10 cellular contexts compared by ENCODE assay signal in the genomic region with DNA sequence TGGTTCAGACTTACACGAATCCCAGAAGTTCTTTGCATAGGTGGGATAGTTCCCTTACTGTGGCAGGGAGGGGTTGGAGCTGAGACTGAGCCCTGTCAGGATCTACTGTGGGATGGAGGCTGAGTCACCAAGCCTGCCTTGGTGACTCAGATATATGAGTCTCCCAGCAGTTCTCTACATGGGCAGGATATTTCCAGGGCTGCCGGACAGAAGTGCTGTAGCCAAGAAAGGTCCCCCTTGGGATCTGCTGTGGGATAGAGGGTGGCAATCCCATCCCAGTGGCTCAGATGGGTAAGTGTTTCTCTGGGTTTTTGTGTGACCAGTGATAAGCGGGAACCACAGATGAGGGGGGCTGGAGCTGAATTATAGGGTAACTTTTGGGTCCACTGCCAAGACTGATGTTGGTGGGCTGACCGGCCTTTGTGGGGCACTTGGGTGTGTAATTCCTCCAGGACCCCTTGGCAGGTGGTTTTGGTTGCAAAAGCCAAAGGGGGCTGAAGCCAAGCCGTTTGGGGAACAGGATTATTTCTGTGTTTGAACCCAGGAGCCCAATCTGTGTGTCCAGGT. TPM values are rescaled to one million over a fixed set of nuclear protein-coding genes. Genes with fewer than 3 reads are reported as not detected.
DNase-seq lines count a peak whose midpoint lies in the region; ATAC-seq, FAIRE-seq and TF ChIP-seq lines count a peak whose summit lies in the region.
"Had no signal": no experiment of that assay in that cellular context is flagged by ENCODE, and none has a peak within 500 bp of the region (broad histone marks: within the 10 kb centered on the region; RNA-seq: fewer than 3 reads in every experiment).

No MANE protein-coding gene starts in this region.

- peak; percentile 87 for DNase-seq in AG20443 (ENCODE audit: low spot score)
- DNase-seq in HTR-8/SVneo (ENCODE audit: insufficient read length, low spot score) = peak; percentile 45
- DNase-seq in mammary epithelial cell = peak; percentile 80
- peak; percentile 3 to 82 for DNase-seq in lung microvascular endothelial cell (ENCODE audit: low read depth in 2 of 2)
- DNase-seq in C1 segment of cervical spinal cord (lab: John Stamatoyannopoulos, UW) = no peak
- DNase-seq in NCI-H345 (lab: John Stamatoyannopoulos, UW) = no peak
- no peak for DNase-seq in D721Med (ENCODE audit: insufficient read length, low spot score)
- DNase-seq: activated CD8-positive, alpha-beta T cell treated with anti-CD3 and anti-CD28 coated beads, Interleukin-2, amount 10 ng/mL, durations not matched to agents 7 days and 5 days; occipital lobe had no signal

- TF ChIP-seq CTCF in mammary epithelial cell (conservative IDR thresholded peaks at IDR 0.05 in 1 of 2, IDR thresholded peaks at IDR 0.05 in 1 of 2; ENCODE audit: extremely low read depth in 1 of 2, insufficient read depth in 1 of 2, low read depth in 1 of 2, low read length in 2 of 2) (no peak), D721Med (IDR thresholded peaks at IDR 0.05; ENCODE audit: insufficient read depth, missing control alignments) (no peak)

- no peak overlapping the region for H3K4me3 ChIP-seq in mammary epithelial cell (replicated peaks in 1 of 3; ENCODE audit: insufficient read depth in 1 of 3, low read depth in 2 of 3, low read length in 3 of 3)

- H4K20me1 ChIP-seq in mammary epithelial cell (ENCODE audit: insufficient read depth, low read length) = no peaks in the 10 kb centered on the region

- CTCF ChIA-PET in mammary epithelial cell (lab: Charles Lee; ENCODE audit: low non-redundant PET) = no interaction called here

- no peak overlapping the region for H3K9ac ChIP-seq in mammary epithelial cell (ENCODE audit: insufficient read depth, low read length)

- intact Hi-C loops in mammary epithelial cell (cut with micrococcal nuclease) = no loop called here

- peak; percentile 28 for FAIRE-seq in HTR-8/SVneo (lab: Jason Lieb, UNC)
- no peak for FAIRE-seq in D721Med (lab: Jason Lieb, UNC)

- no peaks in the 10 kb centered on the region for H3K36me3 ChIP-seq in mammary epithelial cell (ENCODE audit: insufficient read depth, low read length)

- BruUV-seq in mammary epithelial cell (replicated peaks; lab: Mats Ljungman, UMichigan) = no TSS peak

- peaks cover under 1% of the 10 kb centered on the region for H3K79me2 ChIP-seq in mammary epithelial cell (ENCODE audit: insufficient read depth, low read length)

- H3K4me1 ChIP-seq in mammary epithelial cell (ENCODE audit: insufficient read depth, low read length) = peaks cover 21% of the 10 kb centered on the region

- peak overlapping the region; percentile 26 for H3K4me2 ChIP-seq in mammary epithelial cell (ENCODE audit: insufficient read depth, low read depth, low read length)

- WGBS in mammary epithelial cell (ENCODE audit: low coverage, missing lambda C conversion rate) = 41% methylated on average over 5 of the region's 5 CpGs

- dilution Hi-C loops in mammary epithelial cell (cut with HindIII; ENCODE audit: low sequenced_read_pairs) = no loop called here

- no peaks in the 10 kb centered on the region for H3K9me3 ChIP-seq in mammary epithelial cell (replicated peaks; ENCODE audit: insufficient read depth, low read length)

- no peak for ATAC-seq in HG03159 (IDR thresholded peaks at IDR 0.05; ENCODE audit: unreplicated experiment)
- ATAC-seq: activated CD8-positive, alpha-beta T cell treated with anti-CD3 and anti-CD28 coated beads, Interleukin-2, amount 10 ng/mL, durations not matched to agents 7 days and 5 days had no signal

- H3K27ac ChIP-seq in mammary epithelial cell (ENCODE audit: insufficient read depth, low read depth, low read length) = no peak overlapping the region

- peak overlapping the region; percentile 66 for H2AFZ ChIP-seq in mammary epithelial cell (ENCODE audit: low read depth, low read length)

- H3K27me3 ChIP-seq in mammary epithelial cell (ENCODE audit: insufficient read depth, low read length) = no peaks in the 10 kb centered on the region

- in situ Hi-C loops in mammary epithelial cell (cut with MboI; ENCODE audit: low sequenced_read_pairs in 2 of 2) = no loop called here

RNA-seq across cellular contexts. Expression of gene XRCC4, which starts 18.7 kb away (rescaled TPM):
- 1 to 10 TPM; 6.3 to 8.3 TPM for total RNA-seq in mammary epithelial cell
- polyA plus RNA-seq in mammary epithelial cell = 4.1 TPM
- polyA minus RNA-seq in mammary epithelial cell = not detected
- total RNA-seq in lung microvascular endothelial cell = 2.0 and 3.5 TPM in 2 replicates

RNA-seq across cellular contexts. Expression of gene TMEM167A, which starts 18.9 kb away (rescaled TPM):
- total RNA-seq in mammary epithelial cell (10 to 100 TPM; 49.8 to 88.5 TPM), lung microvascular endothelial cell (36.6 and 43.3 TPM in 2 replicates)
- 23.6 TPM for polyA plus RNA-seq in mammary epithelial cell
- polyA minus RNA-seq in mammary epithelial cell = 9.3 TPM

Comparison
In these comparisons a context has a peak if more than half of its experiments do, and no peak if none do; other contexts are left out.
1. DNase-seq: peak in AG20443 (single experiment), HTR-8/SVneo (single experiment), mammary epithelial cell (single experiment) and lung microvascular endothelial cell (2 of 2); none in C1 segment of cervical spinal cord (0 of 14), NCI-H345 (single experiment) and D721Med (single experiment).